22 cellular contexts compared by ENCODE assay signal in the genomic region with DNA sequence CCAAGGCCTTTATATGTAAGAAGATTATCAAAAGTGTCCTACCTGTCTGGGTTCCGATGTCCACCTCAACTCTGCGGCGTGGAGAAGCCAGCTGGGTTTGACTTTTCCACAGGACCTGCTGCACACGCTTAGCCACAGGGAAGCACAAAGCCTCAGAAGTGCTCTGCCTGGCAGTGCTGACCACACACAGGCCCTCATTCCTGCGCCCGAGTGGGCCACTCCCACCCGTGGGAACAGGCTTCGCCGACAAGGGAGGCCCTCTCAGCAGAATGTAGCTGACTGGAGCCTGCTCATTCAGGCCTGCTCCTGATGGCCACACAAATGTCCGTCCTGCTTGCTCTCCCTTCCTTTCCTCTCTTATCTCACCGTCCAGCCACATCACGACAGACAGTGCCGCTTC.
"Had no signal": no experiment of that assay in that cellular context is flagged by ENCODE, and none has a peak within 500 bp of the region (broad histone marks: within the 10 kb centered on the region; RNA-seq: fewer than 3 reads in every experiment).

No MANE protein-coding gene starts in this region.

- H3K36me3 ChIP-seq: heart right ventricle, lower lobe of right lung, ovary, right atrium auricular region, right lobe of liver, suprapubic skin, thoracic aorta, tibial artery, upper lobe of left lung had no signal

- H3K4me3 ChIP-seq: heart right ventricle, hepatocyte, lower lobe of right lung, ovary, right atrium auricular region, right lobe of liver, smooth muscle cell, suprapubic skin, thoracic aorta, tibial artery, upper lobe of left lung had no signal

- DNase-seq: heart right ventricle; left ventricle myocardium superior; lower lobe of right lung; mammary epithelial cell; mesenchymal stem cell; naive thymus-derived CD8-positive, alpha-beta T cell; ovary; stimulated activated CD4-positive, alpha-beta T cell treated with anti-CD3 and anti-CD28 coated beads, Interleukin-12 subunit alpha, Interleukin-12 subunit beta, amount 100 ng/mL, for 4 hours; stimulated activated CD4-positive, alpha-beta T cell treated with anti-CD3 and anti-CD28 coated beads, Interleukin-15, amount 100 ng/mL, for 24 hours; stimulated activated CD4-positive, alpha-beta T cell treated with anti-CD3 and anti-CD28 coated beads, Interleukin-2, amount 100 ng/mL, for 24 hours; stimulated activated CD4-positive, alpha-beta T cell treated with anti-CD3 and anti-CD28 coated beads, Interleukin-4, amount 100 ng/mL, for 1 hour; stimulated activated naive B cell treated with anti-CD40 and anti-IgM and Interleukin-4, amounts not matched to agents 10 μg/mL and 1 μg/mL and 100 μg/mL, for 72 hours; tibial artery had no signal

- H3K27me3 ChIP-seq: heart right ventricle, hepatocyte, ovary, right atrium auricular region, right lobe of liver, suprapubic skin, tibial artery, upper lobe of left lung had no signal

- H3K4me1 ChIP-seq: lower lobe of right lung, right atrium auricular region, right lobe of liver, suprapubic skin, upper lobe of left lung had no signal

- H3K9me3 ChIP-seq: heart right ventricle, lower lobe of right lung, ovary, right atrium auricular region, right lobe of liver, suprapubic skin, thoracic aorta, tibial artery, upper lobe of left lung had no signal

- H2AFZ ChIP-seq: hepatocyte had no signal

- FAIRE-seq: islet of Langerhans had no signal

- H3K79me2 ChIP-seq: hepatocyte had no signal

- ATAC-seq: heart right ventricle; left lobe of liver; left ventricle myocardium superior; lower lobe of right lung; naive thymus-derived CD8-positive, alpha-beta T cell; stimulated activated naive B cell treated with anti-CD40 and anti-IgM and Interleukin-4, amounts not matched to agents 10 μg/mL and 1 μg/mL and 100 μg/mL, for 72 hours had no signal

- H3K4me2 ChIP-seq: hepatocyte, smooth muscle cell had no signal

- H3K27ac ChIP-seq: heart right ventricle, hepatocyte, lower lobe of right lung, ovary, right atrium auricular region, right lobe of liver, suprapubic skin, thoracic aorta, tibial artery, upper lobe of left lung had no signal
